8 cellular contexts compared by ENCODE assay signal in genomic region chr6:30556006-30556713, GRCh38. TPM values are rescaled to one million over a fixed set of nuclear protein-coding genes. Genes with fewer than 3 reads are reported as not detected.
DNase-seq lines count a peak whose midpoint lies in the region; ATAC-seq and TF ChIP-seq lines count a peak whose summit lies in the region.

A gene with protein sequence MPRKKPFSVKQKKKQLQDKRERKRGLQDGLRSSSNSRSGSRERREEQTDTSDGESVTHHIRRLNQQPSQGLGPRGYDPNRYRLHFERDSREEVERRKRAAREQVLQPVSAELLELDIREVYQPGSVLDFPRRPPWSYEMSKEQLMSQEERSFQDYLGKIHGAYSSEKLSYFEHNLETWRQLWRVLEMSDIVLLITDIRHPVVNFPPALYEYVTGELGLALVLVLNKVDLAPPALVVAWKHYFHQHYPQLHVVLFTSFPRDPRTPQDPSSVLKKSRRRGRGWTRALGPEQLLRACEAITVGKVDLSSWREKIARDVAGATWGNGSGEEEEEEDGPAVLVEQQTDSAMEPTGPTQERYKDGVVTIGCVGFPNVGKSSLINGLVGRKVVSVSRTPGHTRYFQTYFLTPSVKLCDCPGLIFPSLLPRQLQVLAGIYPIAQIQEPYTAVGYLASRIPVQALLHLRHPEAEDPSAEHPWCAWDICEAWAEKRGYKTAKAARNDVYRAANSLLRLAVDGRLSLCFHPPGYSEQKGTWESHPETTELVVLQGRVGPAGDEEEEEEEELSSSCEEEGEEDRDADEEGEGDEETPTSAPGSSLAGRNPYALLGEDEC (minus strand): TSS chr6:30556489. CDS start chr6:30556203, 286 bp downstream.

- peak; percentile 90 for DNase-seq in GM12864 (ENCODE audit: low read depth)
- DNase-seq in NCI-H1417 (lab: John Stamatoyannopoulos, UW), result peak; percentile 88 to 94 (median 91)
- DNase-seq in SW480 (ENCODE audit: low spot score), result peak; percentile 94
- peak; percentile 99 for DNase-seq in activated naive CD8-positive, alpha-beta T cell treated with anti-CD3 and anti-CD28 coated beads, Interleukin-2, amount 50 U/mL, for 24 hours
- DNase-seq in Right ventricle myocardium superior, result peak; percentile 96
- DNase-seq in pons (ENCODE audit: low spot score), result peak; percentile 73
- peak; percentile 96 for DNase-seq in type B pancreatic cell (ENCODE audit: extremely low spot score, unreplicated experiment)

- peak; percentile 78 for ATAC-seq in HG02678 (IDR thresholded peaks at IDR 0.05; ENCODE audit: unreplicated experiment)
- peak; percentile 86 for ATAC-seq in activated naive CD8-positive, alpha-beta T cell treated with anti-CD3 and anti-CD28 coated beads, Interleukin-2, amount 50 U/mL, for 24 hours
- peak; percentile 85 for ATAC-seq in Right ventricle myocardium superior (ENCODE audit: poor library complexity)

- no peaks in the 10 kb centered on the region for H3K27me3 Mint-ChIP-seq in activated naive CD8-positive, alpha-beta T cell treated with anti-CD3 and anti-CD28 coated beads, Interleukin-2, amount 50 U/mL, for 24 hours
- H3K27me3 Mint-ChIP-seq in type B pancreatic cell, result no peaks in the 10 kb centered on the region

- peak within 1 kb of the TSS; percentile 100 for H3K27ac Mint-ChIP-seq in activated naive CD8-positive, alpha-beta T cell treated with anti-CD3 and anti-CD28 coated beads, Interleukin-2, amount 50 U/mL, for 24 hours
- peak within 1 kb of the TSS; percentile 99 for H3K27ac Mint-ChIP-seq in type B pancreatic cell

- intact Hi-C loops in Right ventricle myocardium superior (cut with DNase I), result loop anchor here (5.0 kb wide), 1 partner anchor 161 kb away; the partner anchor contains the start of gene MDC1

- peak within 1 kb of the TSS; percentile 100 for H3K4me3 Mint-ChIP-seq in activated naive CD8-positive, alpha-beta T cell treated with anti-CD3 and anti-CD28 coated beads, Interleukin-2, amount 50 U/mL, for 24 hours
- peak within 1 kb of the TSS; percentile 99 for H3K4me3 Mint-ChIP-seq in type B pancreatic cell

- no peaks in the 10 kb centered on the region for H3K9me3 Mint-ChIP-seq in activated naive CD8-positive, alpha-beta T cell treated with anti-CD3 and anti-CD28 coated beads, Interleukin-2, amount 50 U/mL, for 24 hours
- no peaks in the 10 kb centered on the region for H3K9me3 Mint-ChIP-seq in type B pancreatic cell

- peaks cover 51% of the 10 kb centered on the region for H3K4me1 Mint-ChIP-seq in activated naive CD8-positive, alpha-beta T cell treated with anti-CD3 and anti-CD28 coated beads, Interleukin-2, amount 50 U/mL, for 24 hours
- H3K4me1 Mint-ChIP-seq in type B pancreatic cell (ENCODE audit: unreplicated experiment), result peaks cover 27% of the 10 kb centered on the region

- peak within 1 kb of the TSS; percentile 96 for H3K4me3 ChIP-seq in GM12864 (ENCODE audit: low read depth, low read length)

- TF ChIP-seq CTCF in GM12864 (IDR thresholded peaks at IDR 0.05; ENCODE audit: low read depth, low read length, missing control alignments), result no peak
- no peak for TF ChIP-seq CTCF in type B pancreatic cell (conservative IDR thresholded peaks at IDR 0.05)

- peaks cover 64% of the 10 kb centered on the region for H3K36me3 Mint-ChIP-seq in activated naive CD8-positive, alpha-beta T cell treated with anti-CD3 and anti-CD28 coated beads, Interleukin-2, amount 50 U/mL, for 24 hours (ENCODE audit: low read depth)
- H3K36me3 Mint-ChIP-seq in type B pancreatic cell, result peaks cover 18% of the 10 kb centered on the region

RNA-seq across cellular contexts. Expression of the gene that starts here (rescaled TPM):
- 17.6 TPM for total RNA-seq in Right ventricle myocardium superior
- total RNA-seq in type B pancreatic cell (ENCODE audit: low replicate concordance), result 59.3 and 67.1 TPM in 2 replicates

Comparison
In these comparisons a context has a peak if more than half of its experiments do, and no peak if none do; other contexts are left out.
1. Peak in every context shown above with its lines: DNase-seq, ATAC-seq and H3K4me3 ChIP-seq.